In the genomic region with DNA sequence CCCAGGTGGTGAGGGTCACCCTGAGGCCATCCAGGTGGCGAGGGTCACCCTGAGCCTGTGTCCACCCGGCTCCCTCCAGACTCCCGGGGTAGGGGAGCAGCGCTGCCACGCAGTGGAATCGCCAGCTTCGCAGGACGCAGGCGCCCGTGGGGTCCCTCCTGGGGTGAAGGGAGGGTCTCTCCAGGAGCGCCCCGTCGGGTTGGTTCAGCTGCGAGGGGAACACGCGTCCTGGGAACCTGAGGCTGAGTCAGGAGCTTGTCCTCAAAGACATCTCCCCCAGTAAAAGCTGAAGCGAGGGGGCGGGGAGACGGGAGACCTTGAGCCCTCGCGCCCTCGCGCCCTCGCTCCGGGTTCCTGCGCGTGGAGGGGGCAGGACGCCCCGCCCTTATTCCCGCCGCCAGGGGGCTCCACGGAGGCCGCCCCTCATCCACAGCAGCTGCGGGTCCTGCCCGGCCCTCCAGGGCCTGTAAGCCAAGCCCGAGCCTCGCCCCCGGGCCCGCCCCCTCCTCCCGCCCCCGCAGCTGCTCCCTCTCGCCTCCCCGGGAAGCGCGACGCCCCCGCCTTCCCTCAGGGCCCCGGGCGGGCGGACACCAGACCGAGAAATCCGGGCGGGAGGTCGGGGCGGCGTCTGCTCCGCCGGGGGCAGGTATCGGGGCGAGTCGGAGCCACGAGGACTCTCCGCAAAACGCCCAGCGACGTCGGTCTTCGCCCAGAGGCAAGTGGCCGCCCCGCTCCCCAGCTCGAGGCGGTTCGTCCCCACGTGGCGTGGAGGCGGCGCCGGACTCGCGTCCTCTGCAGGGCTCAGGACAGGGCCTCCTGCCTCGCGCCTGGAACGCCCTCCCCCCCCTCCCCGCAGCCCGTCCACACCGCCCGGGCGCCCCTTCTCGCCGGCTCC, we compare ENCODE assay signal across 9 cellular contexts. TPM values are rescaled to one million over a fixed set of nuclear protein-coding genes. Genes with fewer than 3 reads are reported as not detected.
DNase-seq lines count a peak whose midpoint lies in the region; ATAC-seq and TF ChIP-seq lines count a peak whose summit lies in the region.
"Had no signal": no experiment of that assay in that cellular context is flagged by ENCODE, and none has a peak within 500 bp of the region (broad histone marks: within the 10 kb centered on the region; RNA-seq: fewer than 3 reads in every experiment).

No MANE protein-coding gene starts in this region.

- intact Hi-C loops in heart right ventricle (cut with DNase I), result no loop called here
- intact Hi-C loops in sciatic nerve (cut with DNase I), result no loop called here

- ATAC-seq in heart right ventricle, result peak in 7 of 8 donors; percentile 11 to 78 (median 52)
- no peak for ATAC-seq in sciatic nerve
- ATAC-seq in GM21619 (IDR thresholded peaks at IDR 0.05; ENCODE audit: unreplicated experiment), result no peak
- ATAC-seq in GM18870 (IDR thresholded peaks at IDR 0.05; ENCODE audit: unreplicated experiment), result no peak

- DNase-seq in activated CD4-positive, alpha-beta T cell treated with anti-CD3 and anti-CD28 coated beads for 48 hours, result peak; percentile 43
- DNase-seq in heart right ventricle, result no peak
- peak; percentile 56 for DNase-seq in sciatic nerve (ENCODE audit: low spot score)
- DNase-seq in cortex of kidney (lab: John Stamatoyannopoulos, UW), result no peak
- DNase-seq: NCI-H187 treated with DMSO at 0.1 percent for 48 hours had no signal

- 11 to 12% methylated on average over 76 to 90 of the region's 90 CpGs for WGBS in heart right ventricle, 2 donors

- peak; percentile 22; the same call in 1 of the 3 replicates for TF ChIP-seq CTCF in GM12872 (IDR thresholded peaks at IDR 0.05; ENCODE audit: insufficient read depth, low read depth, low read length)
- TF ChIP-seq CTCF in heart right ventricle (IDR thresholded peaks at IDR 0.05), result peak; percentile 28 to 66 (median 51)

- no peaks in the 10 kb centered on the region for H3K36me3 ChIP-seq in heart right ventricle

- peaks cover 8 to 39% (median 26%) of the 10 kb centered on the region in 7 donors for H3K27me3 ChIP-seq in heart right ventricle

- peak overlapping the region in 1 of 10 donors; percentile 29 for H3K27ac ChIP-seq in heart right ventricle

- H3K4me3 ChIP-seq in heart right ventricle, result peak overlapping the region in 7 of 10 donors; percentile 17 to 42 (median 33)
- H3K4me3 ChIP-seq: lung had no signal

- H3K9me3 ChIP-seq in heart right ventricle, result peaks cover 0 to 34% (median 8%) of the 10 kb centered on the region in 11 donors

- H3K4me1 ChIP-seq in heart right ventricle, result peaks cover 0 to 13% (median 8%) of the 10 kb centered on the region in 9 donors

RNA-seq across cellular contexts. Expression of gene PIM3, which starts 22.8 kb away (rescaled TPM):
- total RNA-seq in heart right ventricle (10 to 100 TPM; 27.4 to 81.6 (median 41.6) TPM), sciatic nerve (62.2 TPM)
- polyA plus RNA-seq in heart right ventricle, result 10 to 100 TPM; 43.9 to 62.0 TPM

RNA-seq across cellular contexts. Expression of gene IL17REL, which starts 29.2 kb away (rescaled TPM):
- total RNA-seq in heart right ventricle, result under 1 TPM in 1 of 10 donors, not detected in 9; 0.11 TPM
- polyA plus RNA-seq in heart right ventricle, result not detected
- total RNA-seq in sciatic nerve, result not detected

Comparison
In these comparisons a context has a peak if more than half of its experiments do, and no peak if none do; other contexts are left out.
1. DNase-seq: peak in activated CD4-positive, alpha-beta T cell treated with anti-CD3 and anti-CD28 coated beads for 48 hours (single experiment) and sciatic nerve (single experiment); none in heart right ventricle (0 of 2) and cortex of kidney (single experiment).
2. ATAC-seq: peak in heart right ventricle (7 of 8); none in sciatic nerve (single experiment), GM21619 (single experiment) and GM18870 (single experiment).